8 cellular contexts compared by ENCODE assay signal in the genomic region with DNA sequence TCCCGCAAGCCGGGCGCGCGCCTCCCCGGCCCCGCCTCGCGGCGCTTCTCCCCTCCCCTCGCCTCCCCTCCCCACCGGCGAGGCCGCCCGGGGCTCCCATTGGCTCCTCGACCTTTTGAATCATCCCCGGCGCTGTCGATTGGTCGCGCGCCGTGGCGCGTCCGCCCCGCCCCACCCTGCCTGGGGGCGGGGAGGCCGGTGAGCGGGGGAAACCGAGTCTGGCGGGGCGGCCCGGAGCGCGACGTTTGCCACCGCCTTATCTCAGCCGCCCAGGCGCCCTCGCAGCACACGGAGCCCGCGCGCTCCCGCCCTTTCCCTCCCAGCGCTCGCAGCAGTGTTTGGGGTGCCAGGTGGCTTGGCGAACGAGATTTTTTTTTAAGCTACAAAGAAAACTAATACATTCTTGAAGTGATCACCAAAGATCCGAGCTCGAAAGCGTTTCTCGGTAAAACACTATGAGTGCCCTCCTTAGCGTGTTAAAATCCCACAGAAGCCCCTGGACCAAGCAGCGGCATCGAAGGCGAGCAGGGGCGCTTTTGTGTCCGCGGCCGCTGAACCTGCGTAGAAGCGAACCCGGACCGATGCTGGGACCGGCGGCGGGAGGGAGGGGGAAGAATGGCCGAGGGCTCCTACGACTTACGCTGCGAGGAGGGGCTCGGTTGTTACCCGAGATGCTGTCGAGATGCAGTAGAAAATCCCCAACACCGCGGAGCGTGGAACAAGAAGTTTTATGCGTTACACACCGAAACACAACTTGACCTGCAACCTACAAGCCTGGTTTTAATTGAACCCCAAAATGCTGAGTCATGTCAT. TPM values are rescaled to one million over a fixed set of nuclear protein-coding genes. Genes with fewer than 3 reads are reported as not detected.
A peak's percentile ranks its signal among the peaks of the same experiment; 100 is the strongest.
DNase-seq lines count a peak whose midpoint lies in the region; ATAC-seq and TF ChIP-seq lines count a peak whose summit lies in the region.

No MANE protein-coding gene starts in this region.

- peak overlapping the region; percentile 84 for H3K27ac Mint-ChIP-seq in CD4-positive, alpha-beta T cell

- WGBS in ectodermal cell, 2 experiments = 0% methylated on average over 81 of the region's 81 CpGs

- H3K4me3 Mint-ChIP-seq in CD4-positive, alpha-beta T cell = peak overlapping the region; percentile 90

- POLR2A ChIA-PET in CD4-positive, alpha-beta T cell (lab: Charles Lee) = interaction anchor here (1.0 to 8.1 kb wide), 19 partner anchors 10 to 1512 kb away, joined by 3 to 280 read pairs (median 5); a partner anchor contains a TSS

- H3K4me1 Mint-ChIP-seq in CD4-positive, alpha-beta T cell (ENCODE audit: low read depth) = peaks cover 47% of the 10 kb centered on the region

- H3K27ac ChIP-seq in CD4-positive, alpha-beta T cell (ENCODE audit: low read depth, low read length) = peak overlapping the region; percentile 84
- H3K27ac ChIP-seq in ectodermal cell (ENCODE audit: insufficient read depth, low read depth, low read length, poor library complexity, severe bottlenecking) = peak overlapping the region; percentile 93

- H3K36me3 ChIP-seq in ectodermal cell (ENCODE audit: control insufficient read depth, insufficient read depth, low read length) = no peaks in the 10 kb centered on the region

- H3K27me3 ChIP-seq in CD4-positive, alpha-beta T cell (ENCODE audit: control insufficient read depth, insufficient read depth, low read length) = no peaks in the 10 kb centered on the region
- no peaks in the 10 kb centered on the region for H3K27me3 ChIP-seq in ectodermal cell (ENCODE audit: control insufficient read depth, insufficient read depth, low read length, poor library complexity, severe bottlenecking)

- peak; percentile 89 for ATAC-seq in CD4-positive, alpha-beta T cell (ENCODE audit: poor library complexity)
- peak; percentile 90 for ATAC-seq in GM19438 (IDR thresholded peaks at IDR 0.05; ENCODE audit: low read depth, unreplicated experiment)
- ATAC-seq in HG03565 (IDR thresholded peaks at IDR 0.05; ENCODE audit: unreplicated experiment) = peak; percentile 83

- CTCF ChIA-PET in CD4-positive, alpha-beta T cell (lab: Charles Lee) = interaction anchor here (0.9 to 1.9 kb wide), 4 partner anchors 13 to 349 kb away, joined by 3 to 7 read pairs (median 5); a partner anchor contains a TSS

- intact Hi-C loops in CD4-positive, alpha-beta T cell (cut with DNase I, micrococcal nuclease) = loop anchor here (1.0 to 10.0 kb wide), 10 partner anchors 17 to 1583 kb away; a partner anchor contains a TSS

- peaks cover 13% of the 10 kb centered on the region for H3K4me1 ChIP-seq in ectodermal cell (ENCODE audit: control insufficient read depth, insufficient read depth, low read length)

- H3K4me3 ChIP-seq in ectodermal cell (ENCODE audit: insufficient read depth, low read depth, low read length) = peak overlapping the region; percentile 77

- TF ChIP-seq CTCF in CD4-positive, alpha-beta T cell (IDR thresholded peaks at IDR 0.05) = no peak

- H3K27me3 Mint-ChIP-seq in CD4-positive, alpha-beta T cell = no peaks in the 10 kb centered on the region

- peaks cover 31% of the 10 kb centered on the region for H3K36me3 Mint-ChIP-seq in CD4-positive, alpha-beta T cell (ENCODE audit: low read depth)

- no peaks in the 10 kb centered on the region for H3K9me3 Mint-ChIP-seq in CD4-positive, alpha-beta T cell

- no peaks in the 10 kb centered on the region for H3K9me3 ChIP-seq in CD4-positive, alpha-beta T cell (ENCODE audit: control insufficient read depth, low read length)
- H3K9me3 ChIP-seq in ectodermal cell (ENCODE audit: control insufficient read depth, low read length) = no peaks in the 10 kb centered on the region

- DNase-seq in CD4-positive, alpha-beta T cell = peak; percentile 83 to 95 (median 88)
- DNase-seq in NCI-H82 (lab: John Stamatoyannopoulos, UW) (peak; percentile 99), medulla oblongata (ENCODE audit: extremely low spot score) (peak; percentile 98)
- DNase-seq in activated CD8-positive, alpha-beta memory T cell treated with anti-CD3 and anti-CD28 coated beads for 1 hour (ENCODE audit: extremely low read depth in 1 of 2, low read depth in 1 of 2) = peak; percentile 66 to 88
- peak; percentile 80 to 84 (median 83) for DNase-seq in stimulated activated CD4-positive, alpha-beta T cell treated with anti-CD3 and anti-CD28 coated beads, TNF-alpha, amount 100 ng/mL, for 48 hours (ENCODE audit: low read depth in 3 of 3)

RNA-seq across cellular contexts. Expression of a gene that starts 0.4 kb away (rescaled TPM):
- 100 to 1,000 TPM; 118 to 129 TPM for total RNA-seq in CD4-positive, alpha-beta T cell
- polyA plus RNA-seq in ectodermal cell (2013, experiment 1 of 4) = 108 TPM
- 113 TPM for polyA plus RNA-seq in ectodermal cell (2013, experiment 2 of 4)
- polyA plus RNA-seq in ectodermal cell (2013, experiment 3 of 4) = 77.5 TPM
- polyA plus RNA-seq in ectodermal cell (2013, experiment 4 of 4) = 83.3 TPM

Comparison
In these comparisons a context has a peak if more than half of its experiments do, and no peak if none do; other contexts are left out.
1. Peak in every context shown above with its lines: DNase-seq, ATAC-seq, H3K4me3 ChIP-seq and H3K27ac ChIP-seq.